In the genomic region with DNA sequence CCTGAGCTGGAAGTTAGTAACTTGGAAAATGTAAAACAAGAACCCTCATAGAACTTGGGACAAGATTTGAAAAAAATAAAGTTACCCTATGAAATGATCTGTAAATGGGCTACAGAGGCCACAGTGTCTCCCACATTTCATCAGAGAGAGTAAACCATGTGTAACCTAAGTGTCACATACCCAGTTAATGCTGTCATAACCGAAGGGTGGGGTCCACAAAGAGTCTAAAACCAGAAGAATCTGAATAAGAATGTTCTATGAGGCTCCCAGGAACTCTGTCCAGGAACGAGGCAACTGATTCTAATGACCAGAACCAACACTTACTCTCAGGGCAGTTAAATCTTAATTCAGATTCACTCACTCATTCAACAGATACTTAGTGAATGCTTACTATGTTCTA, we compare ENCODE assay signal across 8 cellular contexts. TPM values are rescaled to one million over a fixed set of nuclear protein-coding genes. Genes with fewer than 3 reads are reported as not detected.
DNase-seq lines count a peak whose midpoint lies in the region; ATAC-seq and TF ChIP-seq lines count a peak whose summit lies in the region.

No MANE protein-coding gene starts in this region.

- TF ChIP-seq CTCF in A673 (conservative IDR thresholded peaks at IDR 0.05; ENCODE audit: low read depth, low read length): no peak
- TF ChIP-seq CTCF in body of pancreas (IDR thresholded peaks at IDR 0.05): no peak

- ATAC-seq in body of pancreas (no peak), HG03378 (IDR thresholded peaks at IDR 0.05; ENCODE audit: unreplicated experiment) (no peak)

- peak overlapping the region; percentile 93 for H3K4me3 ChIP-seq in A673 (ENCODE audit: low read depth, low read length, poor library complexity, severe bottlenecking)
- H3K4me3 ChIP-seq in body of pancreas: no peak overlapping the region
- H3K4me3 ChIP-seq in muscle layer of duodenum (ENCODE audit: low read depth in 1 of 2, low read length in 2 of 2): peak overlapping the region; percentile 79 to 95

- CTCF ChIA-PET in A673 (lab: Charles Lee): interaction anchor here (0.6 kb wide), 1 partner anchor 713 kb away, joined by 4 read pairs; no protein-coding TSS in a partner anchor

- WGBS in body of pancreas, 2 donors: 60 to 65% methylated on average over 2 of the region's 2 CpGs

- H3K4me1 ChIP-seq in A673 (ENCODE audit: insufficient read depth, low read length, poor library complexity, severe bottlenecking): peaks cover 12% of the 10 kb centered on the region
- peaks cover 32% of the 10 kb centered on the region for H3K4me1 ChIP-seq in body of pancreas
- peaks cover 12 to 34% of the 10 kb centered on the region in 2 donors for H3K4me1 ChIP-seq in muscle layer of duodenum (ENCODE audit: control insufficient read depth in 1 of 2, insufficient read depth in 2 of 2, low read length in 2 of 2)

- intact Hi-C loops in A673 (cut with micrococcal nuclease; ENCODE audit: unreplicated experiment) (loop anchor here (10.0 kb wide), 1 partner anchor 279 kb away; a partner anchor contains a TSS), body of pancreas (cut with DNase I) (loop anchor here (10.0 kb wide), 1 partner anchor 269 kb away; no protein-coding TSS in a partner anchor)

- H3K27me3 ChIP-seq in A673 (replicated peaks; ENCODE audit: insufficient read depth, low read depth, low read length, poor library complexity): no peaks in the 10 kb centered on the region
- H3K27me3 ChIP-seq in body of pancreas: no peaks in the 10 kb centered on the region
- no peaks in the 10 kb centered on the region for H3K27me3 ChIP-seq in muscle layer of duodenum (ENCODE audit: low read depth, low read length)

- H3K36me3 ChIP-seq in A673 (ENCODE audit: insufficient read depth, low read length, poor library complexity, severe bottlenecking) (no peaks in the 10 kb centered on the region), body of pancreas (replicated peaks in 1 of 2; ENCODE audit: insufficient read depth in 1 of 2, low read depth in 2 of 2) (no peaks in the 10 kb centered on the region), muscle layer of duodenum (ENCODE audit: control insufficient read depth in 1 of 2, insufficient read depth in 2 of 2, low read length in 2 of 2) (peaks cover 0 to 10% of the 10 kb centered on the region in 2 donors)

- POLR2A ChIA-PET in A673 (lab: Charles Lee; ENCODE audit: low non-redundant PET): interaction anchor here (0.7 kb wide), 1 partner anchor 446 kb away, joined by 3 read pairs; no protein-coding TSS in a partner anchor

- no peaks in the 10 kb centered on the region for H3K9me3 ChIP-seq in A673 (ENCODE audit: low read depth, low read length, poor library complexity, severe bottlenecking)
- no peaks in the 10 kb centered on the region for H3K9me3 ChIP-seq in body of pancreas
- no peaks in the 10 kb centered on the region for H3K9me3 ChIP-seq in muscle layer of duodenum (ENCODE audit: control insufficient read depth in 1 of 2, low read length in 2 of 2)

- BruUV-seq in A673 (replicated peaks; lab: Mats Ljungman, UMichigan): no TSS peak

- H3K27ac ChIP-seq in A673 (ENCODE audit: low read depth, low read length, poor library complexity, severe bottlenecking): no peak overlapping the region
- H3K27ac ChIP-seq in body of pancreas: peak overlapping the region in 3 of 4 donors; percentile 94 to 100 (median 99)
- H3K27ac ChIP-seq in muscle layer of duodenum (ENCODE audit: low read length): peak overlapping the region; percentile 96

- no peak for DNase-seq in A673 (ENCODE audit: low spot score)
- peak; percentile 44 for DNase-seq in HS-5 (ENCODE audit: low read depth)
- DNase-seq in body of pancreas: no peak
- no peak for DNase-seq in NCI-H82 (lab: John Stamatoyannopoulos, UW)
- no peak for DNase-seq in NCI-H1092 treated with DMSO at 0.1 percent for 48 hours (lab: John Stamatoyannopoulos, UW)
- DNase-seq in NCI-H446 (lab: John Stamatoyannopoulos, UW): no peak

- TF ChIP-seq POLR2A in body of pancreas (IDR thresholded peaks at IDR 0.05): no peak

RNA-seq across cellular contexts. Expression of a gene that starts 1.0 kb away (rescaled TPM):
- total RNA-seq in A673 (2021) (22.7 and 23.5 TPM in 2 replicates), body of pancreas (10 to 100 TPM; 25.9 to 53.7 TPM)

RNA-seq across cellular contexts. Expression of a gene that starts 49.9 kb away (rescaled TPM):
- total RNA-seq in A673 (2021) (not detected in 2 replicates), body of pancreas (not detected)

Comparison
In these comparisons a context has a peak if more than half of its experiments do, and no peak if none do; other contexts are left out.
1. H3K4me3 ChIP-seq: peak in A673 (single experiment) and muscle layer of duodenum (2 of 2); none in body of pancreas (0 of 2).